In the genomic region with DNA sequence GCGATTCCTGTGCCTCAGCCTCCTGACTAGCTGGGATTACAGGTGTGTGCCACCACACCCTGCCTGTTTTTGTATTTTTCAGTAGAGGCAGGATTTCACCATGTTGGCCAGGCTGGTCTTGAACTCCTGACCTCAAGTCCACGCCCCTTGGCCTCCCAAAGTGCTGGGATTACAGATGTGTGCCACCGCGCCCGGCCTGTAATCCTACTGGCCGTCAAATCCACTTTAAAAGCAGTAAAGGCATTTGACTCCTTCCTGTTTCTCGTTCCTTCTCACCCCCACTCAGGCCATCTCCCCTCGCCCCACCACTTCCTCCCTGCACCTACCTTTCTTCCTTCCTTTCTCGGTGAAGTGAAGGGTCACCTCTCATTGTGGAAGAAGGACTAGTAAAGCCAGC, we compare ENCODE assay signal across 11 cellular contexts.
DNase-seq lines count a peak whose midpoint lies in the region; ATAC-seq and TF ChIP-seq lines count a peak whose summit lies in the region.
"Had no signal": no experiment of that assay in that cellular context is flagged by ENCODE, and none has a peak within 500 bp of the region (broad histone marks: within the 10 kb centered on the region; RNA-seq: fewer than 3 reads in every experiment).

No MANE protein-coding gene starts in this region.

- no peaks in the 10 kb centered on the region for H3K27me3 Mint-ChIP-seq in mesothelial cell of epicardium (ENCODE audit: low read depth)

- in situ Hi-C loops in mammary epithelial cell (cut with MboI; ENCODE audit: low sequenced_read_pairs in 2 of 2): no loop called here
- in situ Hi-C loops in ACHN (cut with HindIII; ENCODE audit: low pct_ligation_motif_present, low pct_unique_long_range_greater_than_20kb, low sequenced_read_pairs): no loop called here

- ATAC-seq in activated CD4-positive, CD25-positive, alpha-beta regulatory T cell treated with anti-CD3 and anti-CD28 coated beads, Interleukin-2, amount 50 U/mL, for 24 hours: no peak
- no peak for ATAC-seq in HG02623 (IDR thresholded peaks at IDR 0.05; ENCODE audit: unreplicated experiment)

- H3K9me3 Mint-ChIP-seq in mesothelial cell of epicardium: no peaks in the 10 kb centered on the region

- H3K79me2 ChIP-seq in mammary epithelial cell (ENCODE audit: insufficient read depth, low read length): no peaks in the 10 kb centered on the region

- TF ChIP-seq EP300 in tibial nerve (IDR thresholded peaks at IDR 0.05): no peak

- intact Hi-C loops in mammary epithelial cell (cut with micrococcal nuclease): no loop called here

- TF ChIP-seq CTCF in NB4 (IDR thresholded peaks at IDR 0.05; ENCODE audit: low read depth, low read length) (no peak), mammary epithelial cell (conservative IDR thresholded peaks at IDR 0.05 in 1 of 2, IDR thresholded peaks at IDR 0.05 in 1 of 2; ENCODE audit: extremely low read depth in 1 of 2, insufficient read depth in 1 of 2, low read depth in 1 of 2, low read length in 2 of 2) (no peak), mesothelial cell of epicardium (IDR thresholded peaks at IDR 0.05; ENCODE audit: unreplicated experiment) (no peak), tibial nerve (IDR thresholded peaks at IDR 0.05) (no peak)

- CTCF ChIA-PET in mammary epithelial cell (lab: Charles Lee; ENCODE audit: low non-redundant PET): no interaction called here

- H3K4me3 Mint-ChIP-seq in mesothelial cell of epicardium: peak overlapping the region; percentile 48

- no peaks in the 10 kb centered on the region for H3K36me3 Mint-ChIP-seq in mesothelial cell of epicardium

- H3K4me3 ChIP-seq in NB4 (ENCODE audit: low read depth, low read length) (no peak overlapping the region), mammary epithelial cell (replicated peaks in 1 of 3; ENCODE audit: insufficient read depth in 1 of 3, low read depth in 2 of 3, low read length in 3 of 3) (no peak overlapping the region), tibial nerve (peak overlapping the region in 1 of 4 donors; percentile 11)
- H3K4me3 ChIP-seq: mucosa of descending colon had no signal

- H3K4me1 ChIP-seq in mammary epithelial cell (ENCODE audit: insufficient read depth, low read length): peaks cover 16% of the 10 kb centered on the region
- H3K4me1 ChIP-seq in tibial nerve: peaks cover 0 to 58% (median 6%) of the 10 kb centered on the region in 4 donors

- no peaks in the 10 kb centered on the region for H3K9me3 ChIP-seq in mammary epithelial cell (replicated peaks; ENCODE audit: insufficient read depth, low read length)
- no peaks in the 10 kb centered on the region for H3K9me3 ChIP-seq in tibial nerve
- H3K9me3 ChIP-seq: mucosa of descending colon had no signal

- peak; percentile 26 for DNase-seq in NB4 (ENCODE audit: low read depth)
- no peak for DNase-seq in mammary epithelial cell
- DNase-seq in mesothelial cell of epicardium (ENCODE audit: low spot score in 2 of 2, unreplicated experiment in 2 of 2): no peak
- no peak for DNase-seq in tibial nerve (ENCODE audit: low spot score in 2 of 2)
- no peak for DNase-seq in hepatic stellate cell (ENCODE audit: low spot score)
- DNase-seq in ACHN: no peak
- DNase-seq: activated CD4-positive, CD25-positive, alpha-beta regulatory T cell treated with anti-CD3 and anti-CD28 coated beads, Interleukin-2, amount 50 U/mL, for 72 hours; head of caudate nucleus had no signal

- H3K27ac Mint-ChIP-seq in mesothelial cell of epicardium: peak overlapping the region; percentile 90

- peaks cover 39% of the 10 kb centered on the region for H3K4me1 Mint-ChIP-seq in mesothelial cell of epicardium

- H3K27me3 ChIP-seq in mammary epithelial cell (ENCODE audit: insufficient read depth, low read length) (no peaks in the 10 kb centered on the region), tibial nerve (no peaks in the 10 kb centered on the region)

- TF ChIP-seq POLR2A in NB4 (IDR thresholded peaks at IDR 0.05; ENCODE audit: extremely low read depth, insufficient read length): no peak
- TF ChIP-seq POLR2A in tibial nerve (IDR thresholded peaks at IDR 0.05): no peak

- H3K27ac ChIP-seq in mammary epithelial cell (ENCODE audit: insufficient read depth, low read depth, low read length): no peak overlapping the region
- peak overlapping the region; percentile 57 to 93 (median 80) for H3K27ac ChIP-seq in tibial nerve

- dilution Hi-C loops in mammary epithelial cell (cut with HindIII; ENCODE audit: low sequenced_read_pairs): loop anchor here (5.0 kb wide), 1 partner anchor 33 kb away; no protein-coding TSS in a partner anchor

- H3K9ac ChIP-seq in mammary epithelial cell (ENCODE audit: insufficient read depth, low read length): no peak overlapping the region

- 89% methylated on average over 9 of the region's 9 CpGs for WGBS in mammary epithelial cell (ENCODE audit: low coverage, missing lambda C conversion rate)
- WGBS in tibial nerve, 2 donors: 60 to 63% methylated on average over 9 of the region's 9 CpGs

- BruUV-seq in mammary epithelial cell (replicated peaks; lab: Mats Ljungman, UMichigan): no TSS peak

- H2AFZ ChIP-seq in mammary epithelial cell (ENCODE audit: low read depth, low read length): peak overlapping the region; percentile 51

- H3K36me3 ChIP-seq in mammary epithelial cell (ENCODE audit: insufficient read depth, low read length) (no peaks in the 10 kb centered on the region), tibial nerve (no peaks in the 10 kb centered on the region)

- peak overlapping the region; percentile 63 for H3K4me2 ChIP-seq in mammary epithelial cell (ENCODE audit: insufficient read depth, low read depth, low read length)

- H4K20me1 ChIP-seq in mammary epithelial cell (ENCODE audit: insufficient read depth, low read length): no peaks in the 10 kb centered on the region
